1 cellular context compared by ENCODE assay signal in the genomic region with DNA sequence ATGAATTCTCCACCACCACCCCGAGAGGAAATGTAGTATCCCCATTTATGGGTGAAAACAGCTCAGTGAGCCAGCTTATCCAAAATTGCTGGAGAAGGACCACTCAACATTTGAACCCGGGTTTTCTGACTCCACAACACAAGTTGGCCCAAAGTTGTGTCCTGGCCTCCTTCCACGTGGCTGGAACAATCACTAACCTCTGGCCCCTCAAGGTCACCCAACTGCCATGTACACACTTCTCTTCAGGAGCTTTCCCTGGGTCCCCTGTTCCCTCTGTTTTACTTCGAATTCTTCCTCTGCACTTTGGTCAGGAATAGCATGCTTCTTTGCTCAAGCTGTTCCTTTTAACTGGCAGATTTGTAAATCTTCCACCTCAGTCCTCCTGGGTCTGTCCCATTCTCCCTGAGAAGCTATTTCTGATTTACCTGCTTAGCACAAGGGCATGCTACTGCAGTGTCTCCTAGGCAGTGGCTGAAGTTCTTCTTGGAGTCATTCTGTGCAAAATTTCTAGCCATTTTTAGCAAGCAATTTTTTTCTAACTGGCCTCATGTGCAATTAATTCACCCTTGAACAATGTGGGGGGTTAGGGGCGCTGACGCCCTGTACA.
TF ChIP-seq lines count a peak whose summit lies in the region.

No MANE protein-coding gene starts in this region.

TF ChIP-seq in HepG2, 621 proteins besides CTCF, POLR2A, EP300 and RAD21 (continued from another document and continues in another):
- TF ChIP-seq MIER2 (CRISPR knock-in tag; IDR thresholded peaks at IDR 0.05) (0 out of 2 replicates have a peak, but pooled peaks have one; percentile 35), CCAR2 (optimal IDR thresholded peaks at IDR 0.05; ENCODE audit: low read depth, low read length) (no peak), HDAC6 (IDR thresholded peaks at IDR 0.05; ENCODE audit: low read depth, low read length) (no peak), ZNF780A (CRISPR knock-in tag; IDR thresholded peaks at IDR 0.05) (no peak), FOXJ3 (CRISPR knock-in tag; IDR thresholded peaks at IDR 0.05; ENCODE audit: borderline replicate concordance) (no peak), ZNF256 (CRISPR knock-in tag; conservative IDR thresholded peaks at IDR 0.05) (no peak), ZNF20 (CRISPR knock-in tag; IDR thresholded peaks at IDR 0.05) (no peak), ZNF235 (CRISPR knock-in tag; IDR thresholded peaks at IDR 0.05; ENCODE audit: borderline replicate concordance) (peak; percentile 42; the same call in 1 of the 2 replicates), HES4 (CRISPR knock-in tag; IDR thresholded peaks at IDR 0.05; ENCODE audit: borderline replicate concordance) (no peak), CCDC6 (CRISPR knock-in tag; IDR thresholded peaks at IDR 0.05) (no peak), HNRNPUL1 (IDR thresholded peaks at IDR 0.05; ENCODE audit: low read depth, low read length) (no peak), ZNF614 (CRISPR knock-in tag; IDR thresholded peaks at IDR 0.05; ENCODE audit: borderline replicate concordance) (peak; percentile 68; the same call in 1 of the 2 replicates), ZNF567 (CRISPR knock-in tag; IDR thresholded peaks at IDR 0.05; ENCODE audit: borderline replicate concordance) (no peak), SMC3 (IDR thresholded peaks at IDR 0.05; ENCODE audit: low read length) (no peak), ESRRA (CRISPR knock-in tag; IDR thresholded peaks at IDR 0.05; ENCODE audit: low read depth) (peak; percentile 94; the same call in 1 of the 2 replicates), ZNF329 (CRISPR knock-in tag; IDR thresholded peaks at IDR 0.05; ENCODE audit: low read depth) (no peak), RXRB (CRISPR knock-in tag; IDR thresholded peaks at IDR 0.05; ENCODE audit: borderline replicate concordance) (peak; percentile 54), CEBPG (CRISPR knock-in tag; IDR thresholded peaks at IDR 0.05) (no peak), AHR (CRISPR knock-in tag; IDR thresholded peaks at IDR 0.05) (no peak), YEATS2 (CRISPR knock-in tag; IDR thresholded peaks at IDR 0.05; ENCODE audit: borderline replicate concordance) (no peak), HOXA5 (CRISPR knock-in tag; IDR thresholded peaks at IDR 0.05) (no peak), NR2F1 (CRISPR knock-in tag; IDR thresholded peaks at IDR 0.05) (peak; percentile 76 to 85), FOSL2 (CRISPR knock-in tag; IDR thresholded peaks at IDR 0.05) (peak; percentile 8; the same call in 1 of the 2 replicates), ZNF720 (CRISPR knock-in tag; IDR thresholded peaks at IDR 0.05) (no peak), ZNF768 (CRISPR knock-in tag; IDR thresholded peaks at IDR 0.05) (no peak), ZNF264 (CRISPR knock-in tag; IDR thresholded peaks at IDR 0.05) (no peak), ZNF33B (CRISPR knock-in tag; IDR thresholded peaks at IDR 0.05) (no peak), AGO1 (IDR thresholded peaks at IDR 0.05; ENCODE audit: low read depth, low read length, poor library complexity, severe bottlenecking) (no peak), MTF1 (CRISPR knock-in tag; IDR thresholded peaks at IDR 0.05) (no peak)
- TF ChIP-seq, protein P1, sequence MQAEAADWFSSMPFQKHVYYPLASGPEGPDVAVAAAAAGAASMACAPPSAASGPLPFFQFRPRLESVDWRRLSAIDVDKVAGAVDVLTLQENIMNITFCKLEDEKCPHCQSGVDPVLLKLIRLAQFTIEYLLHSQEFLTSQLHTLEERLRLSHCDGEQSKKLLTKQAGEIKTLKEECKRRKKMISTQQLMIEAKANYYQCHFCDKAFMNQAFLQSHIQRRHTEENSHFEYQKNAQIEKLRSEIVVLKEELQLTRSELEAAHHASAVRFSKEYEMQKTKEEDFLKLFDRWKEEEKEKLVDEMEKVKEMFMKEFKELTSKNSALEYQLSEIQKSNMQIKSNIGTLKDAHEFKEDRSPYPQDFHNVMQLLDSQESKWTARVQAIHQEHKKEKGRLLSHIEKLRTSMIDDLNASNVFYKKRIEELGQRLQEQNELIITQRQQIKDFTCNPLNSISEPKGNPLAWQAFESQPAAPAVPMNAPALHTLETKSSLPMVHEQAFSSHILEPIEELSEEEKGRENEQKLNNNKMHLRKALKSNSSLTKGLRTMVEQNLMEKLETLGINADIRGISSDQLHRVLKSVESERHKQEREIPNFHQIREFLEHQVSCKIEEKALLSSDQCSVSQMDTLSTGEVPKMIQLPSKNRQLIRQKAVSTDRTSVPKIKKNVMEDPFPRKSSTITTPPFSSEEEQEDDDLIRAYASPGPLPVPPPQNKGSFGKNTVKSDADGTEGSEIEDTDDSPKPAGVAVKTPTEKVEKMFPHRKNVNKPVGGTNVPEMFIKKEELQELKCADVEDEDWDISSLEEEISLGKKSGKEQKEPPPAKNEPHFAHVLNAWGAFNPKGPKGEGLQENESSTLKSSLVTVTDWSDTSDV (CRISPR knock-in tag; IDR thresholded peaks at IDR 0.05): no peak
- TF ChIP-seq, protein P2, sequence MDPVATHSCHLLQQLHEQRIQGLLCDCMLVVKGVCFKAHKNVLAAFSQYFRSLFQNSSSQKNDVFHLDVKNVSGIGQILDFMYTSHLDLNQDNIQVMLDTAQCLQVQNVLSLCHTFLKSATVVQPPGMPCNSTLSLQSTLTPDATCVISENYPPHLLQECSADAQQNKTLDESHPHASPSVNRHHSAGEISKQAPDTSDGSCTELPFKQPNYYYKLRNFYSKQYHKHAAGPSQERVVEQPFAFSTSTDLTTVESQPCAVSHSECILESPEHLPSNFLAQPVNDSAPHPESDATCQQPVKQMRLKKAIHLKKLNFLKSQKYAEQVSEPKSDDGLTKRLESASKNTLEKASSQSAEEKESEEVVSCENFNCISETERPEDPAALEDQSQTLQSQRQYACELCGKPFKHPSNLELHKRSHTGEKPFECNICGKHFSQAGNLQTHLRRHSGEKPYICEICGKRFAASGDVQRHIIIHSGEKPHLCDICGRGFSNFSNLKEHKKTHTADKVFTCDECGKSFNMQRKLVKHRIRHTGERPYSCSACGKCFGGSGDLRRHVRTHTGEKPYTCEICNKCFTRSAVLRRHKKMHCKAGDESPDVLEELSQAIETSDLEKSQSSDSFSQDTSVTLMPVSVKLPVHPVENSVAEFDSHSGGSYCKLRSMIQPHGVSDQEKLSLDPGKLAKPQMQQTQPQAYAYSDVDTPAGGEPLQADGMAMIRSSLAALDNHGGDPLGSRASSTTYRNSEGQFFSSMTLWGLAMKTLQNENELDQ (CRISPR knock-in tag; IDR thresholded peaks at IDR 0.05; ENCODE audit: borderline replicate concordance): no peak
- TF ChIP-seq, protein P3, sequence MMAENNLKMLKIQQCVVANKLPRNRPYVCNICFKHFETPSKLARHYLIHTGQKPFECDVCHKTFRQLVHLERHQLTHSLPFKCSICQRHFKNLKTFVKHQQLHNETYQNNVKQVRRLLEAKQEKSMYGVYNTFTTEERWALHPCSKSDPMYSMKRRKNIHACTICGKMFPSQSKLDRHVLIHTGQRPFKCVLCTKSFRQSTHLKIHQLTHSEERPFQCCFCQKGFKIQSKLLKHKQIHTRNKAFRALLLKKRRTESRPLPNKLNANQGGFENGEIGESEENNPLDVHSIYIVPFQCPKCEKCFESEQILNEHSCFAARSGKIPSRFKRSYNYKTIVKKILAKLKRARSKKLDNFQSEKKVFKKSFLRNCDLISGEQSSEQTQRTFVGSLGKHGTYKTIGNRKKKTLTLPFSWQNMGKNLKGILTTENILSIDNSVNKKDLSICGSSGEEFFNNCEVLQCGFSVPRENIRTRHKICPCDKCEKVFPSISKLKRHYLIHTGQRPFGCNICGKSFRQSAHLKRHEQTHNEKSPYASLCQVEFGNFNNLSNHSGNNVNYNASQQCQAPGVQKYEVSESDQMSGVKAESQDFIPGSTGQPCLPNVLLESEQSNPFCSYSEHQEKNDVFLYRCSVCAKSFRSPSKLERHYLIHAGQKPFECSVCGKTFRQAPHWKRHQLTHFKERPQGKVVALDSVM (CRISPR knock-in tag; IDR thresholded peaks at IDR 0.05): peak; percentile 42; the same call in 1 of the 2 replicates
- TF ChIP-seq, protein P4, sequence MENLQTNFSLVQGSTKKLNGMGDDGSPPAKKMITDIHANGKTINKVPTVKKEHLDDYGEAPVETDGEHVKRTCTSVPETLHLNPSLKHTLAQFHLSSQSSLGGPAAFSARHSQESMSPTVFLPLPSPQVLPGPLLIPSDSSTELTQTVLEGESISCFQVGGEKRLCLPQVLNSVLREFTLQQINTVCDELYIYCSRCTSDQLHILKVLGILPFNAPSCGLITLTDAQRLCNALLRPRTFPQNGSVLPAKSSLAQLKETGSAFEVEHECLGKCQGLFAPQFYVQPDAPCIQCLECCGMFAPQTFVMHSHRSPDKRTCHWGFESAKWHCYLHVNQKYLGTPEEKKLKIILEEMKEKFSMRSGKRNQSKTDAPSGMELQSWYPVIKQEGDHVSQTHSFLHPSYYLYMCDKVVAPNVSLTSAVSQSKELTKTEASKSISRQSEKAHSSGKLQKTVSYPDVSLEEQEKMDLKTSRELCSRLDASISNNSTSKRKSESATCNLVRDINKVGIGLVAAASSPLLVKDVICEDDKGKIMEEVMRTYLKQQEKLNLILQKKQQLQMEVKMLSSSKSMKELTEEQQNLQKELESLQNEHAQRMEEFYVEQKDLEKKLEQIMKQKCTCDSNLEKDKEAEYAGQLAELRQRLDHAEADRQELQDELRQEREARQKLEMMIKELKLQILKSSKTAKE (CRISPR knock-in tag; IDR thresholded peaks at IDR 0.05; ENCODE audit: borderline replicate concordance): no peak
- TF ChIP-seq, protein P5, sequence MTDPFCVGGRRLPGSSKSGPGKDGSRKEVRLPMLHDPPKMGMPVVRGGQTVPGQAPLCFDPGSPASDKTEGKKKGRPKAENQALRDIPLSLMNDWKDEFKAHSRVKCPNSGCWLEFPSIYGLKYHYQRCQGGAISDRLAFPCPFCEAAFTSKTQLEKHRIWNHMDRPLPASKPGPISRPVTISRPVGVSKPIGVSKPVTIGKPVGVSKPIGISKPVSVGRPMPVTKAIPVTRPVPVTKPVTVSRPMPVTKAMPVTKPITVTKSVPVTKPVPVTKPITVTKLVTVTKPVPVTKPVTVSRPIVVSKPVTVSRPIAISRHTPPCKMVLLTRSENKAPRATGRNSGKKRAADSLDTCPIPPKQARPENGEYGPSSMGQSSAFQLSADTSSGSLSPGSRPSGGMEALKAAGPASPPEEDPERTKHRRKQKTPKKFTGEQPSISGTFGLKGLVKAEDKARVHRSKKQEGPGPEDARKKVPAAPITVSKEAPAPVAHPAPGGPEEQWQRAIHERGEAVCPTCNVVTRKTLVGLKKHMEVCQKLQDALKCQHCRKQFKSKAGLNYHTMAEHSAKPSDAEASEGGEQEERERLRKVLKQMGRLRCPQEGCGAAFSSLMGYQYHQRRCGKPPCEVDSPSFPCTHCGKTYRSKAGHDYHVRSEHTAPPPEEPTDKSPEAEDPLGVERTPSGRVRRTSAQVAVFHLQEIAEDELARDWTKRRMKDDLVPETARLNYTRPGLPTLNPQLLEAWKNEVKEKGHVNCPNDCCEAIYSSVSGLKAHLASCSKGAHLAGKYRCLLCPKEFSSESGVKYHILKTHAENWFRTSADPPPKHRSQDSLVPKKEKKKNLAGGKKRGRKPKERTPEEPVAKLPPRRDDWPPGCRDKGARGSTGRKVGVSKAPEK (CRISPR knock-in tag; IDR thresholded peaks at IDR 0.05; ENCODE audit: borderline replicate concordance): no peak
- TF ChIP-seq, protein P6, sequence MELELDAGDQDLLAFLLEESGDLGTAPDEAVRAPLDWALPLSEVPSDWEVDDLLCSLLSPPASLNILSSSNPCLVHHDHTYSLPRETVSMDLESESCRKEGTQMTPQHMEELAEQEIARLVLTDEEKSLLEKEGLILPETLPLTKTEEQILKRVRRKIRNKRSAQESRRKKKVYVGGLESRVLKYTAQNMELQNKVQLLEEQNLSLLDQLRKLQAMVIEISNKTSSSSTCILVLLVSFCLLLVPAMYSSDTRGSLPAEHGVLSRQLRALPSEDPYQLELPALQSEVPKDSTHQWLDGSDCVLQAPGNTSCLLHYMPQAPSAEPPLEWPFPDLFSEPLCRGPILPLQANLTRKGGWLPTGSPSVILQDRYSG (CRISPR knock-in tag; IDR thresholded peaks at IDR 0.05): no peak
- TF ChIP-seq, protein P7, sequence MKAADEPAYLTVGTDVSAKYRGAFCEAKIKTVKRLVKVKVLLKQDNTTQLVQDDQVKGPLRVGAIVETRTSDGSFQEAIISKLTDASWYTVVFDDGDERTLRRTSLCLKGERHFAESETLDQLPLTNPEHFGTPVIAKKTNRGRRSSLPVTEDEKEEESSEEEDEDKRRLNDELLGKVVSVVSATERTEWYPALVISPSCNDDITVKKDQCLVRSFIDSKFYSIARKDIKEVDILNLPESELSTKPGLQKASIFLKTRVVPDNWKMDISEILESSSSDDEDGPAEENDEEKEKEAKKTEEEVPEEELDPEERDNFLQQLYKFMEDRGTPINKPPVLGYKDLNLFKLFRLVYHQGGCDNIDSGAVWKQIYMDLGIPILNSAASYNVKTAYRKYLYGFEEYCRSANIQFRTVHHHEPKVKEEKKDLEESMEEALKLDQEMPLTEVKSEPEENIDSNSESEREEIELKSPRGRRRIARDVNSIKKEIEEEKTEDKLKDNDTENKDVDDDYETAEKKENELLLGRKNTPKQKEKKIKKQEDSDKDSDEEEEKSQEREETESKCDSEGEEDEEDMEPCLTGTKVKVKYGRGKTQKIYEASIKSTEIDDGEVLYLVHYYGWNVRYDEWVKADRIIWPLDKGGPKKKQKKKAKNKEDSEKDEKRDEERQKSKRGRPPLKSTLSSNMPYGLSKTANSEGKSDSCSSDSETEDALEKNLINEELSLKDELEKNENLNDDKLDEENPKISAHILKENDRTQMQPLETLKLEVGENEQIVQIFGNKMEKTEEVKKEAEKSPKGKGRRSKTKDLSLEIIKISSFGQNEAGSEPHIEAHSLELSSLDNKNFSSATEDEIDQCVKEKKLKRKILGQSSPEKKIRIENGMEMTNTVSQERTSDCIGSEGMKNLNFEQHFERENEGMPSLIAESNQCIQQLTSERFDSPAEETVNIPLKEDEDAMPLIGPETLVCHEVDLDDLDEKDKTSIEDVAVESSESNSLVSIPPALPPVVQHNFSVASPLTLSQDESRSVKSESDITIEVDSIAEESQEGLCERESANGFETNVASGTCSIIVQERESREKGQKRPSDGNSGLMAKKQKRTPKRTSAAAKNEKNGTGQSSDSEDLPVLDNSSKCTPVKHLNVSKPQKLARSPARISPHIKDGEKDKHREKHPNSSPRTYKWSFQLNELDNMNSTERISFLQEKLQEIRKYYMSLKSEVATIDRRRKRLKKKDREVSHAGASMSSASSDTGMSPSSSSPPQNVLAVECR (CRISPR knock-in tag; IDR thresholded peaks at IDR 0.05; ENCODE audit: borderline replicate concordance): peak; percentile 71; the same call in 1 of the 2 replicates
- TF ChIP-seq, protein P8, sequence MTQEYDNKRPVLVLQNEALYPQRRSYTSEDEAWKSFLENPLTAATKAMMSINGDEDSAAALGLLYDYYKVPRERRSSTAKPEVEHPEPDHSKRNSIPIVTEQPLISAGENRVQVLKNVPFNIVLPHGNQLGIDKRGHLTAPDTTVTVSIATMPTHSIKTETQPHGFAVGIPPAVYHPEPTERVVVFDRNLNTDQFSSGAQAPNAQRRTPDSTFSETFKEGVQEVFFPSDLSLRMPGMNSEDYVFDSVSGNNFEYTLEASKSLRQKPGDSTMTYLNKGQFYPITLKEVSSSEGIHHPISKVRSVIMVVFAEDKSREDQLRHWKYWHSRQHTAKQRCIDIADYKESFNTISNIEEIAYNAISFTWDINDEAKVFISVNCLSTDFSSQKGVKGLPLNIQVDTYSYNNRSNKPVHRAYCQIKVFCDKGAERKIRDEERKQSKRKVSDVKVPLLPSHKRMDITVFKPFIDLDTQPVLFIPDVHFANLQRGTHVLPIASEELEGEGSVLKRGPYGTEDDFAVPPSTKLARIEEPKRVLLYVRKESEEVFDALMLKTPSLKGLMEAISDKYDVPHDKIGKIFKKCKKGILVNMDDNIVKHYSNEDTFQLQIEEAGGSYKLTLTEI (CRISPR knock-in tag; conservative IDR thresholded peaks at IDR 0.05): no peak
